Comparison of ENCODE assay signal across 9 cellular contexts in genomic region chr11:45933131-45933821, GRCh38. TPM values are rescaled to one million over a fixed set of nuclear protein-coding genes. Genes with fewer than 3 reads are reported as not detected.
A peak's percentile ranks its signal among the peaks of the same experiment; 100 is the strongest.
DNase-seq lines count a peak whose midpoint lies in the region; ATAC-seq and TF ChIP-seq lines count a peak whose summit lies in the region.
"Had no signal": no experiment of that assay in that cellular context is flagged by ENCODE, and none has a peak within 500 bp of the region (broad histone marks: within the 10 kb centered on the region; RNA-seq: fewer than 3 reads in every experiment).

No MANE protein-coding gene starts in this region.

- H3K27ac ChIP-seq in PC-3 (ENCODE audit: low read length) (no peak overlapping the region), suprapubic skin (peak overlapping the region; percentile 35), neural progenitor cell (no peak overlapping the region), tibial nerve (no peak overlapping the region)

- intact Hi-C loops in PC-3 (cut with micrococcal nuclease), result no loop called here

- H3K9me3 ChIP-seq in PC-3 (ENCODE audit: low read length) (no peaks in the 10 kb centered on the region), suprapubic skin (no peaks in the 10 kb centered on the region), neural progenitor cell (ENCODE audit: low read depth) (no peaks in the 10 kb centered on the region), tibial nerve (no peaks in the 10 kb centered on the region)

- no peaks in the 10 kb centered on the region for H3K36me3 ChIP-seq in PC-3 (ENCODE audit: low read depth, low read length)
- peaks cover 44% of the 10 kb centered on the region for H3K36me3 ChIP-seq in suprapubic skin
- H3K36me3 ChIP-seq in neural progenitor cell, result no peaks in the 10 kb centered on the region
- H3K36me3 ChIP-seq in tibial nerve, result peaks cover 2 to 84% (median 11%) of the 10 kb centered on the region in 3 donors

- H3K79me2 ChIP-seq in PC-3 (ENCODE audit: low read length) (no peaks in the 10 kb centered on the region), neural progenitor cell (ENCODE audit: low read depth) (no peaks in the 10 kb centered on the region)

- CTCF ChIA-PET in PC-3 (lab: Charles Lee), result no interaction called here

- H3K27me3 Mint-ChIP-seq in activated naive CD8-positive, alpha-beta T cell treated with anti-CD3 and anti-CD28 coated beads, Interleukin-2, amount 50 U/mL, for 24 hours, result no peaks in the 10 kb centered on the region
- no peaks in the 10 kb centered on the region for H3K27me3 Mint-ChIP-seq in activated naive CD8-positive, alpha-beta T cell treated with anti-CD3 and anti-CD28 coated beads for 36 hours
- peaks cover 9% of the 10 kb centered on the region for H3K27me3 Mint-ChIP-seq in neural progenitor cell (ENCODE audit: insufficient read depth, low read depth)

- H3K27me3 ChIP-seq in PC-3 (ENCODE audit: low read length) (no peaks in the 10 kb centered on the region), suprapubic skin (no peaks in the 10 kb centered on the region), neural progenitor cell (no peaks in the 10 kb centered on the region), tibial nerve (no peaks in the 10 kb centered on the region)

- no peak overlapping the region for H3K9ac ChIP-seq in PC-3 (ENCODE audit: low read length)
- H3K9ac ChIP-seq in neural progenitor cell, result no peak overlapping the region

- WGBS in suprapubic skin, result 49% methylated on average over 15 of the region's 15 CpGs
- 72 to 80% methylated on average over 15 of the region's 15 CpGs for WGBS in tibial nerve, 2 donors

- H2AFZ ChIP-seq in PC-3 (ENCODE audit: low read length) (no peak overlapping the region), neural progenitor cell (replicated peaks) (no peak overlapping the region)

- peaks cover 25% of the 10 kb centered on the region for H3K4me1 Mint-ChIP-seq in activated naive CD8-positive, alpha-beta T cell treated with anti-CD3 and anti-CD28 coated beads, Interleukin-2, amount 50 U/mL, for 24 hours
- peaks cover 15% of the 10 kb centered on the region for H3K4me1 Mint-ChIP-seq in activated naive CD8-positive, alpha-beta T cell treated with anti-CD3 and anti-CD28 coated beads for 36 hours
- H3K4me1 Mint-ChIP-seq in neural progenitor cell, result no peaks in the 10 kb centered on the region

- POLR2A ChIA-PET in PC-3 (lab: Charles Lee; ENCODE audit: unreplicated experiment), result no interaction called here

- H3K36me3 Mint-ChIP-seq in activated naive CD8-positive, alpha-beta T cell treated with anti-CD3 and anti-CD28 coated beads, Interleukin-2, amount 50 U/mL, for 24 hours (ENCODE audit: low read depth), result no peaks in the 10 kb centered on the region
- H3K36me3 Mint-ChIP-seq in activated naive CD8-positive, alpha-beta T cell treated with anti-CD3 and anti-CD28 coated beads for 36 hours, result no peaks in the 10 kb centered on the region
- peaks cover 5% of the 10 kb centered on the region for H3K36me3 Mint-ChIP-seq in neural progenitor cell

- peaks cover 7% of the 10 kb centered on the region; the same call in 1 of the 2 replicates for H3K4me1 ChIP-seq in PC-3 (ENCODE audit: insufficient read depth, low read length)
- peaks cover 65% of the 10 kb centered on the region for H3K4me1 ChIP-seq in suprapubic skin
- H3K4me1 ChIP-seq in neural progenitor cell, result no peaks in the 10 kb centered on the region
- peaks cover 0 to 23% (median 3%) of the 10 kb centered on the region in 4 donors for H3K4me1 ChIP-seq in tibial nerve

- TF ChIP-seq CTCF in PC-3 (conservative IDR thresholded peaks at IDR 0.05; ENCODE audit: low read depth, low read length) (no peak), fibroblast of pulmonary artery (IDR thresholded peaks at IDR 0.05; ENCODE audit: low read length, missing control alignments) (no peak), suprapubic skin (IDR thresholded peaks at IDR 0.05) (no peak), neural progenitor cell (IDR thresholded peaks at IDR 0.05) (no peak), tibial nerve (IDR thresholded peaks at IDR 0.05) (no peak)

- TF ChIP-seq POLR2A in suprapubic skin (IDR thresholded peaks at IDR 0.05) (no peak), tibial nerve (IDR thresholded peaks at IDR 0.05) (no peak)

- ATAC-seq in activated naive CD8-positive, alpha-beta T cell treated with anti-CD3 and anti-CD28 coated beads, Interleukin-2, amount 50 U/mL, for 24 hours, result peak; percentile 21
- ATAC-seq in PC-3, result peak; percentile 37; the same call in 1 of the 2 replicates
- no peak for ATAC-seq in HG03196 (IDR thresholded peaks at IDR 0.05; ENCODE audit: unreplicated experiment)

- peak overlapping the region; percentile 53 for H3K4me3 Mint-ChIP-seq in activated naive CD8-positive, alpha-beta T cell treated with anti-CD3 and anti-CD28 coated beads, Interleukin-2, amount 50 U/mL, for 24 hours
- H3K4me3 Mint-ChIP-seq in activated naive CD8-positive, alpha-beta T cell treated with anti-CD3 and anti-CD28 coated beads for 36 hours, result no peak overlapping the region
- H3K4me3 Mint-ChIP-seq in neural progenitor cell, result no peak overlapping the region

- no peak for DNase-seq in activated naive CD8-positive, alpha-beta T cell treated with anti-CD3 and anti-CD28 coated beads, Interleukin-2, amount 50 U/mL, for 24 hours
- DNase-seq in activated naive CD8-positive, alpha-beta T cell treated with anti-CD3 and anti-CD28 coated beads for 36 hours, result no peak
- peak; percentile 21 for DNase-seq in PC-3
- peak; percentile 13 for DNase-seq in fibroblast of pulmonary artery (ENCODE audit: low read depth)
- DNase-seq in suprapubic skin (ENCODE audit: low spot score in 2 of 2), result no peak
- DNase-seq in neural progenitor cell (ENCODE audit: low spot score), result no peak
- no peak for DNase-seq in tibial nerve (ENCODE audit: low spot score in 2 of 2)
- DNase-seq: NCI-H187 treated with DMSO at 0.1 percent for 48 hours had no signal

- TSS peak; percentile 38 for BruUV-seq in PC-3 (replicated peaks; lab: Mats Ljungman, UMichigan)

- no peaks in the 10 kb centered on the region for H3K9me2 ChIP-seq in PC-3 (replicated peaks; ENCODE audit: low read length)

- peak overlapping the region; percentile 22 for H3K27ac Mint-ChIP-seq in activated naive CD8-positive, alpha-beta T cell treated with anti-CD3 and anti-CD28 coated beads, Interleukin-2, amount 50 U/mL, for 24 hours
- H3K27ac Mint-ChIP-seq in activated naive CD8-positive, alpha-beta T cell treated with anti-CD3 and anti-CD28 coated beads for 36 hours, result no peak overlapping the region
- H3K27ac Mint-ChIP-seq in neural progenitor cell, result no peak overlapping the region

- H4K20me1 ChIP-seq in PC-3 (ENCODE audit: low read length), result no peaks in the 10 kb centered on the region
- peaks cover 6% of the 10 kb centered on the region for H4K20me1 ChIP-seq in neural progenitor cell (ENCODE audit: low read depth)

- no peaks in the 10 kb centered on the region for H3K9me3 Mint-ChIP-seq in activated naive CD8-positive, alpha-beta T cell treated with anti-CD3 and anti-CD28 coated beads, Interleukin-2, amount 50 U/mL, for 24 hours
- no peaks in the 10 kb centered on the region for H3K9me3 Mint-ChIP-seq in activated naive CD8-positive, alpha-beta T cell treated with anti-CD3 and anti-CD28 coated beads for 36 hours
- H3K9me3 Mint-ChIP-seq in neural progenitor cell, result no peaks in the 10 kb centered on the region

- TF ChIP-seq EP300 in suprapubic skin (IDR thresholded peaks at IDR 0.05) (no peak), tibial nerve (IDR thresholded peaks at IDR 0.05) (no peak)

- no peak overlapping the region for H3K4me2 ChIP-seq in PC-3 (ENCODE audit: low read length)
- no peak overlapping the region for H3K4me2 ChIP-seq in neural progenitor cell

- H3F3A ChIP-seq in PC-3 (ENCODE audit: low read length, unreplicated experiment) (no peaks in the 10 kb centered on the region), neural progenitor cell (ENCODE audit: low read depth) (peaks cover 10% of the 10 kb centered on the region)

- H3K4me3 ChIP-seq in PC-3 (ENCODE audit: low read length), result no peak overlapping the region
- no peak overlapping the region for H3K4me3 ChIP-seq in fibroblast of pulmonary artery (replicated peaks; ENCODE audit: low read depth, low read length)
- peak overlapping the region; percentile 18 for H3K4me3 ChIP-seq in suprapubic skin
- H3K4me3 ChIP-seq in neural progenitor cell, result no peak overlapping the region
- H3K4me3 ChIP-seq in tibial nerve, result no peak overlapping the region

RNA-seq across cellular contexts. Expression of gene LARGE2, which starts 10.8 kb away (rescaled TPM):
- 1 to 10 TPM; 1.2 to 1.5 TPM for total RNA-seq in activated naive CD8-positive, alpha-beta T cell treated with anti-CD3 and anti-CD28 coated beads for 36 hours
- total RNA-seq in PC-3 (2014; rRNA removed) (18.4 and 19.6 TPM in 2 replicates), suprapubic skin (10 to 100 TPM; 27.2 to 47.4 (median 33.1) TPM), neural progenitor cell (ENCODE audit: low replicate concordance) (5.0 and 13.4 TPM in 2 replicates), tibial nerve (not detected)

RNA-seq across cellular contexts. Expression of gene PEX16, which starts 15.6 kb away (rescaled TPM):
- total RNA-seq in activated naive CD8-positive, alpha-beta T cell treated with anti-CD3 and anti-CD28 coated beads for 36 hours, result 10 to 100 TPM; 34.8 to 43.5 TPM
- total RNA-seq in PC-3 (2014; rRNA removed), result 43.5 and 56.7 TPM in 2 replicates
- 10 to 100 TPM; 26.8 to 40.6 (median 35.3) TPM for total RNA-seq in suprapubic skin
- total RNA-seq in neural progenitor cell (ENCODE audit: low replicate concordance), result 11.6 and 26.5 TPM in 2 replicates
- 10 to 100 TPM; 33.9 to 38.4 (median 36.5) TPM for total RNA-seq in tibial nerve

RNA-seq across cellular contexts. Expression of gene FREY1, which starts 26.2 kb away (rescaled TPM):
- under 1 TPM; 0.60 to 0.80 TPM for total RNA-seq in activated naive CD8-positive, alpha-beta T cell treated with anti-CD3 and anti-CD28 coated beads for 36 hours
- total RNA-seq in PC-3 (2014; rRNA removed), result 0.15 and 2.1 TPM in 2 replicates
- 1 to 10 TPM in 3 of 4 donors, not detected in 1; 1.7 to 3.7 (median 1.7) TPM for total RNA-seq in suprapubic skin
- total RNA-seq in neural progenitor cell (ENCODE audit: low replicate concordance), result 0.99 TPM in 1 of 2 replicates, not detected in the other
- total RNA-seq in tibial nerve, result 1 to 10 TPM in 2 of 4 donors, not detected in 2; 1.0 to 7.2 TPM

RNA-seq across cellular contexts. Expression of gene MAPK8IP1, which starts 47.8 kb away (rescaled TPM):
- total RNA-seq in activated naive CD8-positive, alpha-beta T cell treated with anti-CD3 and anti-CD28 coated beads for 36 hours, result under 1 TPM; 0.54 to 0.56 TPM
- 7.1 and 10.5 TPM in 2 replicates for total RNA-seq in PC-3 (2014; rRNA removed)
- total RNA-seq in suprapubic skin, result 1 to 10 TPM; 3.6 to 8.0 (median 4.5) TPM
- total RNA-seq in neural progenitor cell (ENCODE audit: low replicate concordance), result 3.7 and 11.0 TPM in 2 replicates
- 100 to 1,000 TPM; 165 to 298 (median 230) TPM for total RNA-seq in tibial nerve

Comparison
In these comparisons a context has a peak if more than half of its experiments do, and no peak if none do; other contexts are left out.
1. DNase-seq: peak in PC-3 (single experiment) and fibroblast of pulmonary artery (single experiment); none in activated naive CD8-positive, alpha-beta T cell treated with anti-CD3 and anti-CD28 coated beads, Interleukin-2, amount 50 U/mL, for 24 hours (single experiment), activated naive CD8-positive, alpha-beta T cell treated with anti-CD3 and anti-CD28 coated beads for 36 hours (single experiment), suprapubic skin (0 of 2), neural progenitor cell (single experiment) and tibial nerve (0 of 2).